Comparison of ENCODE assay signal across 10 cellular contexts in genomic region chrX:16212436-16212835, GRCh38. TPM values are rescaled to one million over a fixed set of nuclear protein-coding genes. Genes with fewer than 3 reads are reported as not detected.
DNase-seq lines count a peak whose midpoint lies in the region; ATAC-seq and TF ChIP-seq lines count a peak whose summit lies in the region.
"Had no signal": no experiment of that assay in that cellular context is flagged by ENCODE, and none has a peak within 500 bp of the region (broad histone marks: within the 10 kb centered on the region; RNA-seq: fewer than 3 reads in every experiment).

No MANE protein-coding gene starts in this region.

- H3K27ac Mint-ChIP-seq in osteocyte (ENCODE audit: unreplicated experiment), result no peak overlapping the region

- no peaks in the 10 kb centered on the region for H3K4me1 ChIP-seq in Karpas-422 (ENCODE audit: low read length)

- H3K27me3 ChIP-seq in Karpas-422 (ENCODE audit: low read length), result no peaks in the 10 kb centered on the region

- no peak overlapping the region for H3K4me2 ChIP-seq in Karpas-422 (ENCODE audit: low read depth, low read length, poor library complexity, severe bottlenecking)
- H3K4me2 ChIP-seq: KMS-11 had no signal

- H3K9me2 ChIP-seq in Karpas-422 (replicated peaks; ENCODE audit: insufficient read depth, low read length), result no peaks in the 10 kb centered on the region

- H3K4me3 ChIP-seq in Karpas-422 (ENCODE audit: low read length), result no peak overlapping the region

- no peaks in the 10 kb centered on the region for H4K20me1 ChIP-seq in Karpas-422 (ENCODE audit: insufficient read depth, low read depth, low read length)

- no peaks in the 10 kb centered on the region for H3K36me3 ChIP-seq in Karpas-422 (ENCODE audit: insufficient read depth, low read length)

- H3K9me3 Mint-ChIP-seq in osteocyte (ENCODE audit: unreplicated experiment), result no peaks in the 10 kb centered on the region

- H3K4me1 Mint-ChIP-seq in osteocyte (ENCODE audit: unreplicated experiment), result peaks cover 33% of the 10 kb centered on the region

- no peak overlapping the region for H3K9ac ChIP-seq in Karpas-422 (ENCODE audit: low read length)
- H3K9ac ChIP-seq: KMS-11 had no signal

- H2AFZ ChIP-seq in Karpas-422 (ENCODE audit: low read length), result no peak overlapping the region

- DNase-seq in DMS 273 (lab: John Stamatoyannopoulos, UW; ENCODE audit: unreplicated experiment) (peak; percentile 22), DMS 273 treated with DMSO at 0.1 percent for 48 hours (lab: John Stamatoyannopoulos, UW) (no peak), Karpas-422 (peak; percentile 59), cerebellum (ENCODE audit: low spot score) (peak; percentile 0), osteocyte (ENCODE audit: extremely low spot score, unreplicated experiment) (no peak), germinal center (ENCODE audit: low spot score) (no peak)
- DNase-seq: stimulated activated CD4-positive, alpha-beta T cell treated with anti-CD3 and anti-CD28 coated beads, Interleukin-2, amount 100 ng/mL, for 24 hours had no signal

- no peaks in the 10 kb centered on the region for H3K36me3 Mint-ChIP-seq in osteocyte (ENCODE audit: unreplicated experiment)

- peak; percentile 49 for TF ChIP-seq CTCF in osteocyte (IDR thresholded peaks at IDR 0.05)

- H3K4me3 Mint-ChIP-seq in osteocyte (ENCODE audit: unreplicated experiment), result no peak overlapping the region

- H3K27me3 Mint-ChIP-seq in osteocyte (ENCODE audit: unreplicated experiment), result no peaks in the 10 kb centered on the region

- H3K9me3 ChIP-seq in Karpas-422 (ENCODE audit: low read length), result no peaks in the 10 kb centered on the region

- H3K27ac ChIP-seq in Karpas-422 (ENCODE audit: low read length), result no peak overlapping the region
- H3K27ac ChIP-seq: KMS-11 had no signal

- ATAC-seq in GM18858 (IDR thresholded peaks at IDR 0.05; ENCODE audit: unreplicated experiment), result no peak
- ATAC-seq in GM19328 (IDR thresholded peaks at IDR 0.05; ENCODE audit: unreplicated experiment), result no peak

- H3K79me2 ChIP-seq in Karpas-422 (ENCODE audit: low read length), result no peaks in the 10 kb centered on the region

RNA-seq across cellular contexts. Expression of gene MAGEB17, which starts 45.2 kb away (rescaled TPM):
- total RNA-seq in Karpas-422 (2014; rRNA removed; shearing (Covaris generic); ENCODE audit: low replicate concordance), result not detected in 2 replicates
- not detected for total RNA-seq in cerebellum
- total RNA-seq in osteocyte, result not detected in 2 replicates

Comparison
In these comparisons a context has a peak if more than half of its experiments do, and no peak if none do; other contexts are left out.
1. DNase-seq: peak in DMS 273 (single experiment), Karpas-422 (single experiment) and cerebellum (single experiment); none in DMS 273 treated with DMSO at 0.1 percent for 48 hours (single experiment), osteocyte (single experiment) and germinal center (single experiment).